ENCODE assay signal across 9 cellular contexts in the genomic region with DNA sequence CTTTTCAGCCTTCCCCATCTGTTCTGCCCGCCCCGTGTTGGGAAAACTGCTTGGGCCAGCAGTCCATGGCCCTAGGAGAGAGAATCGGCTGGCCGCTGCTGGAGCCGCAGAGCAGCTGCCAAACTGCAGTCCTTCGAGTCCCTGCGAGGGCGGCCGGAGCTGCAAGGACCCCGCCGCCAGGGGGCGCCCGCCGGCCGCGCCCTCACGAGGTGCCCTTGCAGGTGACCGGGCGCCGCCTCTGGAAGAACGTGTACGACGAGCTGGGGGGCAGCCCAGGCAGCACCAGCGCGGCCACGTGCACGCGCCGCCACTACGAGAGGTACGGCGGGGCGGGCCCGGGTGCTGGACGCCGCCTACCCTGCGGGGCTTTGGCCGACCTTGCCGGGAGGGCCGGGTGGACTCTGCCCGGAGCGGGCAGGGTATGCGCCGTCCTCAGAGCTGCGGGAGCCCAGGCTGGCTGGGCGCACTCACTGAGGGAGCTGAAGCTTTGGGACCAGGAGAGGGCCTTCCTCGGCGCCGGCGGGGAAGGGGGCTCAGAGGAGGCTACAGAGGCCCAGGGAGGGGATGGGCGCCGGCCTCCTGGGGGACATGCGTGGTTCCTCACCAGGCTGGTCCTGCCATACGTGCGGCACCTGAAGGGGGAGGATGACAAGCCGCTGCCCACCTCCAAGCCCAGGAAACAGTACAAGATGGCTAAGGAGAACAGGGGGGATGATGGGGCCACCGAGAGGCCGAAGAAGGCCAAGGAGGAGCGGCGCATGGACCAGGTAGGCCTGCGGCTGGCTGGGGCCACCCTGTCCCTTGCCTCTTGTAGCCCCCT. TPM values are rescaled to one million over a fixed set of nuclear protein-coding genes. Genes with fewer than 3 reads are reported as not detected.
DNase-seq lines count a peak whose midpoint lies in the region; ATAC-seq and TF ChIP-seq lines count a peak whose summit lies in the region.
"Had no signal": no experiment of that assay in that cellular context is flagged by ENCODE, and none has a peak within 500 bp of the region (broad histone marks: within the 10 kb centered on the region; RNA-seq: fewer than 3 reads in every experiment).

No MANE protein-coding gene starts in this region.

- intact Hi-C loops in PC-9 (cut with micrococcal nuclease; ENCODE audit: unreplicated experiment) (loop anchor here (1.0 to 5.0 kb wide), 2 partner anchors 251 to 267 kb away; a partner anchor contains a TSS), gastrocnemius medialis (cut with DNase I; ENCODE audit: low total_unique reads) (loop anchor here (5.0 kb wide), 1 partner anchor 252 kb away; no protein-coding TSS in a partner anchor)

- no peak overlapping the region for H3K4me3 ChIP-seq in PC-9
- no peak overlapping the region for H3K4me3 ChIP-seq in gastrocnemius medialis

- no peak overlapping the region for H2AFZ ChIP-seq in PC-9

- H3K4me1 Mint-ChIP-seq in activated CD4-positive, alpha-beta T cell treated with anti-CD3 and anti-CD28 coated beads, Interleukin-2, amount 10 ng/mL, durations not matched to agents 7 days and 5 days: peaks cover 50% of the 10 kb centered on the region

- CTCF ChIA-PET in PC-9 (lab: Charles Lee): interaction anchor here (1.1 kb wide), 1 partner anchor 308 kb away, joined by 3 read pairs; a partner anchor contains a TSS
- CTCF ChIA-PET in activated CD4-positive, alpha-beta T cell treated with anti-CD3 and anti-CD28 coated beads, Interleukin-2, amount 10 ng/mL, durations not matched to agents 7 days and 5 days (lab: Charles Lee): interaction anchor here (1.0 to 1.5 kb wide), 3 partner anchors 10 to 23 kb away, joined by 3 to 5 read pairs (median 4); no protein-coding TSS in a partner anchor

- H3F3A ChIP-seq in PC-9 (ENCODE audit: insufficient read depth, low read depth): peaks cover under 1% of the 10 kb centered on the region; the same call in 1 of the 2 replicates

- POLR2A ChIA-PET in PC-9 (lab: Charles Lee; ENCODE audit: unreplicated experiment): interaction anchor here (0.6 kb wide), 3 partner anchors 10 to 221 kb away, joined by 3 read pairs; no protein-coding TSS in a partner anchor
- POLR2A ChIA-PET in activated CD4-positive, alpha-beta T cell treated with anti-CD3 and anti-CD28 coated beads, Interleukin-2, amount 10 ng/mL, durations not matched to agents 7 days and 5 days (lab: Charles Lee): interaction anchor here (0.9 kb wide), 1 partner anchor 23 kb away, joined by 3 read pairs; no protein-coding TSS in a partner anchor

- no peaks in the 10 kb centered on the region for H4K20me1 ChIP-seq in PC-9 (ENCODE audit: insufficient read depth)

- H3K27ac ChIP-seq in PC-9 (no peak overlapping the region), foreskin keratinocyte (no peak overlapping the region), gastrocnemius medialis (peak overlapping the region; percentile 29 to 72 (median 64))

- H3K9me3 ChIP-seq in PC-9 (ENCODE audit: insufficient read depth, low read depth): no peaks in the 10 kb centered on the region
- H3K9me3 ChIP-seq in gastrocnemius medialis: no peaks in the 10 kb centered on the region

- peaks cover 36% of the 10 kb centered on the region for H3K36me3 Mint-ChIP-seq in activated CD4-positive, alpha-beta T cell treated with anti-CD3 and anti-CD28 coated beads, Interleukin-2, amount 10 ng/mL, durations not matched to agents 7 days and 5 days (ENCODE audit: low read depth)

- H3K9me3 Mint-ChIP-seq in activated CD4-positive, alpha-beta T cell treated with anti-CD3 and anti-CD28 coated beads, Interleukin-2, amount 10 ng/mL, durations not matched to agents 7 days and 5 days: no peaks in the 10 kb centered on the region
- H3K9me3 Mint-ChIP-seq: activated CD4-positive, alpha-beta memory T cell treated with anti-CD3 and anti-CD28 coated beads for 36 hours had no signal

- DNase-seq in GM13976 (ENCODE audit: low spot score) (peak; percentile 22), PC-9 (peak in 1 of 2 experiments; percentile 65), foreskin keratinocyte (no peak), gastrocnemius medialis (peak in 1 of 2 donors; percentile 73), NCI-H2227 treated with DMSO at 0.1 percent for 48 hours (lab: John Stamatoyannopoulos, UW) (no peak), NCI-H2081 (lab: John Stamatoyannopoulos, UW) (no peak)
- no peak for DNase-seq in activated CD4-positive, alpha-beta T cell treated with anti-CD3 and anti-CD28 coated beads, Interleukin-2, amount 10 ng/mL, durations not matched to agents 7 days and 5 days
- no peak for DNase-seq in stimulated activated CD4-positive, alpha-beta T cell treated with anti-CD3 and anti-CD28 coated beads, Interleukin-4, amount 100 ng/mL, for 1 hour
- DNase-seq: activated CD4-positive, alpha-beta memory T cell treated with anti-CD3 and anti-CD28 coated beads for 36 hours had no signal

- H3K4me1 ChIP-seq in PC-9 (replicated peaks; ENCODE audit: insufficient read depth) (peaks cover 8% of the 10 kb centered on the region), foreskin keratinocyte (no peaks in the 10 kb centered on the region), gastrocnemius medialis (peaks cover 21 to 24% of the 10 kb centered on the region in 2 donors)

- H3K27ac Mint-ChIP-seq in activated CD4-positive, alpha-beta T cell treated with anti-CD3 and anti-CD28 coated beads, Interleukin-2, amount 10 ng/mL, durations not matched to agents 7 days and 5 days: no peak overlapping the region
- H3K27ac Mint-ChIP-seq: activated CD4-positive, alpha-beta memory T cell treated with anti-CD3 and anti-CD28 coated beads for 36 hours had no signal

- H3K79me2 ChIP-seq in PC-9 (ENCODE audit: low read depth): no peaks in the 10 kb centered on the region

- H3K36me3 ChIP-seq in PC-9 (ENCODE audit: low read depth) (no peaks in the 10 kb centered on the region), gastrocnemius medialis (peaks cover 0 to 47% of the 10 kb centered on the region in 2 donors)

- H3K4me2 ChIP-seq in PC-9: no peak overlapping the region

- ATAC-seq in foreskin keratinocyte (peak; percentile 49), gastrocnemius medialis (peak; percentile 31 to 45)

- in situ Hi-C loops in GM13976 (cut with MboI; ENCODE audit: low sequenced_read_pairs, unreplicated experiment): no loop called here
- in situ Hi-C loops in gastrocnemius medialis (cut with MboI; ENCODE audit: low sequenced_read_pairs in 4 of 4): loop anchor here in 1 of 4 donors (25.0 kb wide), 1 partner anchor 1112 kb away; a partner anchor contains a TSS

- no peaks in the 10 kb centered on the region for H3K9me2 ChIP-seq in PC-9 (ENCODE audit: insufficient read depth)

- no peak for TF ChIP-seq CTCF in GM13976 (IDR thresholded peaks at IDR 0.05; ENCODE audit: borderline replicate concordance, control extremely low read depth, extremely low read depth, insufficient read depth, missing control alignments)
- TF ChIP-seq CTCF in PC-9 (conservative IDR thresholded peaks at IDR 0.05): peak; percentile 84
- TF ChIP-seq CTCF in foreskin keratinocyte (conservative IDR thresholded peaks at IDR 0.05): peak; percentile 85
- TF ChIP-seq CTCF in gastrocnemius medialis (IDR thresholded peaks at IDR 0.05 in 4 of 5, conservative IDR thresholded peaks at IDR 0.05 in 1 of 5): peak; percentile 55 to 80 (median 67)

- no peaks in the 10 kb centered on the region for H3K27me3 Mint-ChIP-seq in activated CD4-positive, alpha-beta T cell treated with anti-CD3 and anti-CD28 coated beads, Interleukin-2, amount 10 ng/mL, durations not matched to agents 7 days and 5 days

- no peak overlapping the region for H3K4me3 Mint-ChIP-seq in activated CD4-positive, alpha-beta T cell treated with anti-CD3 and anti-CD28 coated beads, Interleukin-2, amount 10 ng/mL, durations not matched to agents 7 days and 5 days
- H3K4me3 Mint-ChIP-seq: activated CD4-positive, alpha-beta memory T cell treated with anti-CD3 and anti-CD28 coated beads for 36 hours had no signal

- no peak for TF ChIP-seq POLR2A in gastrocnemius medialis (IDR thresholded peaks at IDR 0.05)

- BruUV-seq in PC-9 (replicated peaks; lab: Mats Ljungman, UMichigan): no TSS peak

- no peaks in the 10 kb centered on the region for H3K27me3 ChIP-seq in PC-9 (ENCODE audit: insufficient read depth, low read depth)
- H3K27me3 ChIP-seq in foreskin keratinocyte: no peaks in the 10 kb centered on the region
- no peaks in the 10 kb centered on the region for H3K27me3 ChIP-seq in gastrocnemius medialis

RNA-seq across cellular contexts. Expression of a gene that starts 13.6 kb away (rescaled TPM):
- 5.1 and 6.0 TPM in 2 replicates for total RNA-seq in PC-9 (2021)
- 7.3 and 8.5 TPM in 2 replicates for total RNA-seq in foreskin keratinocyte
- polyA plus RNA-seq in foreskin keratinocyte: 8.2 and 8.4 TPM in 2 replicates
- total RNA-seq in gastrocnemius medialis: 100 to 1,000 TPM in 1 of 4 donors, 10 to 100 TPM in 1, 1 to 10 TPM in 2; 6.7 to 126 (median 30.5) TPM
- total RNA-seq in activated CD4-positive, alpha-beta T cell treated with anti-CD3 and anti-CD28 coated beads, Interleukin-2, amount 10 ng/mL, durations not matched to agents 7 days and 5 days: 10 to 100 TPM; 47.2 to 50.5 TPM

RNA-seq across cellular contexts. Expression of a gene that starts 45.0 kb away (rescaled TPM):
- total RNA-seq in PC-9 (2021): 0.48 and 0.63 TPM in 2 replicates
- not detected in 2 replicates for total RNA-seq in foreskin keratinocyte
- not detected in 2 replicates for polyA plus RNA-seq in foreskin keratinocyte
- not detected for total RNA-seq in gastrocnemius medialis
- under 1 TPM; 0.22 to 0.27 TPM for total RNA-seq in activated CD4-positive, alpha-beta T cell treated with anti-CD3 and anti-CD28 coated beads, Interleukin-2, amount 10 ng/mL, durations not matched to agents 7 days and 5 days

Comparison
In these comparisons a context has a peak if more than half of its experiments do, and no peak if none do; other contexts are left out.
1. H3K27ac ChIP-seq: peak in gastrocnemius medialis (4 of 4); none in PC-9 (single experiment) and foreskin keratinocyte (single experiment).